23 cellular contexts compared by ENCODE assay signal in genomic region chr12:67506739-67507138, GRCh38.
"Had no signal": no experiment of that assay in that cellular context is flagged by ENCODE, and none has a peak within 500 bp of the region (broad histone marks: within the 10 kb centered on the region; RNA-seq: fewer than 3 reads in every experiment).

No MANE protein-coding gene starts in this region.

- DNase-seq: activated CD4-positive, alpha-beta T cell treated with anti-CD3 and anti-CD28 coated beads, Interleukin-2, amount 10 ng/mL, durations not matched to agents 24 days and 14 days; activated CD4-positive, alpha-beta T cell treated with anti-CD3 and anti-CD28 coated beads, Interleukin-2, amount 50 U/mL, for 4 hours; activated CD8-positive, alpha-beta T cell treated with anti-CD3 and anti-CD28 coated beads for 36 hours; activated gamma-delta T cell; activated naive CD4-positive, alpha-beta T cell treated with Interleukin-2 at 50 U/mL for 16 hours; activated naive CD8-positive, alpha-beta T cell treated with anti-CD3 and anti-CD28 coated beads, Interleukin-2, amount 10 ng/mL, durations not matched to agents 7 days and 5 days; activated T-cell treated with anti-CD3 and anti-CD28 coated beads, Interleukin-2, amount 50 U/mL, for 24 hours; body of pancreas; MM.1S; MV-4-11; NCI-H1092; NCI-H1436 treated with DMSO at 0.1 percent for 48 hours; NCI-H1694 treated with DMSO at 0.1 percent for 48 hours; NCI-H2029; NCI-H345; NCI-H524 treated with DMSO at 0.1 percent for 48 hours; SHP77; SJCRH30; T1000; WERI-Rb-1 had no signal

- FAIRE-seq: astrocyte had no signal

- H3K36me3 ChIP-seq: breast epithelium, SJCRH30, WERI-Rb-1 had no signal

- H3K27ac ChIP-seq: body of pancreas, breast epithelium, SJCRH30, SK-N-MC, WERI-Rb-1 had no signal

- H3K9me3 ChIP-seq: body of pancreas, breast epithelium, SJCRH30 had no signal

- H3K4me3 ChIP-seq: body of pancreas, breast epithelium, SJCRH30, SK-N-MC had no signal

- H3K27me3 ChIP-seq: body of pancreas, breast epithelium, SJCRH30 had no signal

- ATAC-seq: activated CD8-positive, alpha-beta T cell treated with anti-CD3 and anti-CD28 coated beads for 36 hours; body of pancreas had no signal

- H3K4me1 ChIP-seq: body of pancreas, breast epithelium had no signal
